ENCODE assay signal across 16 cellular contexts in genomic region chr3:153111056-153111455, GRCh38.
"Had no signal": no experiment of that assay in that cellular context is flagged by ENCODE, and none has a peak within 500 bp of the region (broad histone marks: within the 10 kb centered on the region; RNA-seq: fewer than 3 reads in every experiment).

No MANE protein-coding gene starts in this region.

- H3K27ac ChIP-seq: coronary artery, heart left ventricle, neutrophil, suprapubic skin, thyroid gland had no signal

- H3K9me3 Mint-ChIP-seq: type B pancreatic cell had no signal

- DNase-seq: effector CD4-positive, alpha-beta T cell; heart left ventricle; hypothalamus; mammary epithelial cell; mucosa of descending colon; naive thymus-derived CD8-positive, alpha-beta T cell; stimulated activated CD4-positive, alpha-beta T cell treated with anti-CD3 and anti-CD28 coated beads, Interleukin-2, amount 100 ng/mL, for 24 hours; stimulated activated naive CD8-positive, alpha-beta T cell treated with anti-CD3 and anti-CD28 coated beads, Interleukin-15, Interleukin-2, amounts not matched to agents 100 U/mL and 50 U/mL, for 24 hours; thyroid gland had no signal

- H3K4me3 Mint-ChIP-seq: naive thymus-derived CD8-positive, alpha-beta T cell; type B pancreatic cell had no signal

- H3K4me3 ChIP-seq: coronary artery, heart left ventricle, mucosa of descending colon, suprapubic skin, thyroid gland had no signal

- ATAC-seq: esophagus mucosa; heart left ventricle; left lobe of liver; mucosa of descending colon; naive thymus-derived CD8-positive, alpha-beta T cell; sciatic nerve; stimulated activated naive CD8-positive, alpha-beta T cell treated with anti-CD3 and anti-CD28 coated beads, Interleukin-15, Interleukin-2, amounts not matched to agents 100 U/mL and 50 U/mL, for 24 hours had no signal

- H3K36me3 Mint-ChIP-seq: naive thymus-derived CD8-positive, alpha-beta T cell; type B pancreatic cell had no signal

- H3K36me3 ChIP-seq: heart left ventricle, neutrophil, suprapubic skin, thyroid gland had no signal

- H3K4me1 Mint-ChIP-seq: naive thymus-derived CD8-positive, alpha-beta T cell had no signal

- H3K4me1 ChIP-seq: suprapubic skin, thyroid gland had no signal

- H3K27me3 Mint-ChIP-seq: type B pancreatic cell had no signal

- H3K27me3 ChIP-seq: heart left ventricle, neutrophil, suprapubic skin, thyroid gland had no signal

- H3K27ac Mint-ChIP-seq: naive thymus-derived CD8-positive, alpha-beta T cell; type B pancreatic cell had no signal

- H3K9me3 ChIP-seq: heart left ventricle, mucosa of descending colon, neutrophil, suprapubic skin, thyroid gland had no signal
